8 cellular contexts compared by ENCODE assay signal in genomic region chr17:28042657-28042720, GRCh38. TPM values are rescaled to one million over a fixed set of nuclear protein-coding genes. Genes with fewer than 3 reads are reported as not detected.
DNase-seq lines count a peak whose midpoint lies in the region; ATAC-seq and TF ChIP-seq lines count a peak whose summit lies in the region.

TSS of gene NLK (plus strand) at chr17:28042677. CDS start at chr17:28042874, 197 bp downstream.

- DNase-seq in activated CD4-positive, alpha-beta T cell treated with anti-CD3 and anti-CD28 coated beads for 36 hours: no peak
- DNase-seq in activated CD4-positive, alpha-beta T cell treated with anti-CD3 and anti-CD28 coated beads for 48 hours: no peak
- no peak for DNase-seq in mammary epithelial cell
- DNase-seq in lower lobe of right lung: no peak
- no peak for DNase-seq in thyroid gland
- DNase-seq in 8988T: no peak
- DNase-seq in NAMALWA (ENCODE audit: low spot score): no peak
- DNase-seq in NCI-H1105 (lab: John Stamatoyannopoulos, UW): no peak

- H3K4me2 ChIP-seq in mammary epithelial cell (ENCODE audit: insufficient read depth, low read depth, low read length): peak within 1 kb of the TSS; percentile 79

- no peaks in the 10 kb centered on the region for H3K9me3 Mint-ChIP-seq in activated CD4-positive, alpha-beta T cell treated with anti-CD3 and anti-CD28 coated beads for 36 hours (ENCODE audit: low read depth)

- ATAC-seq in activated CD4-positive, alpha-beta T cell treated with anti-CD3 and anti-CD28 coated beads for 36 hours: no peak
- no peak for ATAC-seq in lower lobe of right lung

- TF ChIP-seq CTCF in mammary epithelial cell (conservative IDR thresholded peaks at IDR 0.05 in 1 of 2, IDR thresholded peaks at IDR 0.05 in 1 of 2; ENCODE audit: extremely low read depth in 1 of 2, insufficient read depth in 1 of 2, low read depth in 1 of 2, low read length in 2 of 2): no peak
- no peak for TF ChIP-seq CTCF in lower lobe of right lung (IDR thresholded peaks at IDR 0.05)
- TF ChIP-seq CTCF in thyroid gland (IDR thresholded peaks at IDR 0.05): no peak

- H3K36me3 ChIP-seq in mammary epithelial cell (ENCODE audit: insufficient read depth, low read length): no peaks in the 10 kb centered on the region
- H3K36me3 ChIP-seq in lower lobe of right lung: no peaks in the 10 kb centered on the region
- H3K36me3 ChIP-seq in thyroid gland: no peaks in the 10 kb centered on the region

- peaks cover 64% of the 10 kb centered on the region for H3K4me1 Mint-ChIP-seq in activated CD4-positive, alpha-beta T cell treated with anti-CD3 and anti-CD28 coated beads for 36 hours

- dilution Hi-C loops in mammary epithelial cell (cut with HindIII; ENCODE audit: low sequenced_read_pairs): loop anchor here (5.0 kb wide), 1 partner anchor 35 kb away; no protein-coding TSS in a partner anchor

- H3K4me3 Mint-ChIP-seq in activated CD4-positive, alpha-beta T cell treated with anti-CD3 and anti-CD28 coated beads for 36 hours: peak within 1 kb of the TSS; percentile 79

- no peaks in the 10 kb centered on the region for H3K27me3 Mint-ChIP-seq in activated CD4-positive, alpha-beta T cell treated with anti-CD3 and anti-CD28 coated beads for 36 hours

- H3K27ac Mint-ChIP-seq in activated CD4-positive, alpha-beta T cell treated with anti-CD3 and anti-CD28 coated beads for 36 hours: peak within 1 kb of the TSS; percentile 66

- no TSS peak for BruUV-seq in mammary epithelial cell (replicated peaks; lab: Mats Ljungman, UMichigan)

- TF ChIP-seq POLR2A in thyroid gland (IDR thresholded peaks at IDR 0.05): no peak

- H3K9ac ChIP-seq in mammary epithelial cell (ENCODE audit: insufficient read depth, low read length): peak within 1 kb of the TSS; percentile 66

- POLR2A ChIA-PET in activated CD4-positive, alpha-beta T cell treated with anti-CD3 and anti-CD28 coated beads for 36 hours (lab: Charles Lee): no interaction called here

- H3K27ac ChIP-seq in mammary epithelial cell (ENCODE audit: insufficient read depth, low read depth, low read length) (peak within 1 kb of the TSS; percentile 36), lower lobe of right lung (peak within 1 kb of the TSS; percentile 87), thyroid gland (peak within 1 kb of the TSS; percentile 87 to 94 (median 93))

- in situ Hi-C loops in mammary epithelial cell (cut with MboI; ENCODE audit: low sequenced_read_pairs in 2 of 2): no loop called here

- no peaks in the 10 kb centered on the region for H4K20me1 ChIP-seq in mammary epithelial cell (ENCODE audit: insufficient read depth, low read length)

- H3K4me3 ChIP-seq in mammary epithelial cell (replicated peaks in 1 of 3; ENCODE audit: insufficient read depth in 1 of 3, low read depth in 2 of 3, low read length in 3 of 3) (peak within 1 kb of the TSS; percentile 79 to 87 (median 86)), lower lobe of right lung (peak within 1 kb of the TSS; percentile 89), thyroid gland (replicated peaks in 1 of 3) (peak within 1 kb of the TSS in 2 of 3 donors; percentile 75 to 99)

- no peaks in the 10 kb centered on the region for H3K27me3 ChIP-seq in mammary epithelial cell (ENCODE audit: insufficient read depth, low read length)
- H3K27me3 ChIP-seq in lower lobe of right lung (ENCODE audit: low read depth): no peaks in the 10 kb centered on the region
- no peaks in the 10 kb centered on the region for H3K27me3 ChIP-seq in thyroid gland

- peaks cover 13% of the 10 kb centered on the region for H3K4me1 ChIP-seq in mammary epithelial cell (ENCODE audit: insufficient read depth, low read length)
- H3K4me1 ChIP-seq in lower lobe of right lung: peaks cover 35% of the 10 kb centered on the region
- peaks cover 37 to 41% of the 10 kb centered on the region in 2 donors for H3K4me1 ChIP-seq in thyroid gland

- peak within 1 kb of the TSS; percentile 78 for H2AFZ ChIP-seq in mammary epithelial cell (ENCODE audit: low read depth, low read length)

- peaks cover 56% of the 10 kb centered on the region for H3K79me2 ChIP-seq in mammary epithelial cell (ENCODE audit: insufficient read depth, low read length)

- CTCF ChIA-PET in activated CD4-positive, alpha-beta T cell treated with anti-CD3 and anti-CD28 coated beads for 36 hours (lab: Charles Lee): no interaction called here
- CTCF ChIA-PET in mammary epithelial cell (lab: Charles Lee; ENCODE audit: low non-redundant PET): no interaction called here

- 89% methylated on average over 1 of the region's 1 CpG for WGBS in mammary epithelial cell (ENCODE audit: low coverage, missing lambda C conversion rate)
- 88 to 92% methylated on average over 1 of the region's 1 CpG for WGBS in thyroid gland, 2 donors

- H3K9me3 ChIP-seq in mammary epithelial cell (replicated peaks; ENCODE audit: insufficient read depth, low read length) (no peaks in the 10 kb centered on the region), lower lobe of right lung (no peaks in the 10 kb centered on the region), thyroid gland (no peaks in the 10 kb centered on the region)

- intact Hi-C loops in activated CD4-positive, alpha-beta T cell treated with anti-CD3 and anti-CD28 coated beads for 36 hours (cut with DNase I, micrococcal nuclease): loop anchor here (5.0 to 10.0 kb wide), 5 partner anchors 52 to 602 kb away; partner anchors contain the start of genes BLTP2 (in 1 of the 2) and LYRM9 (in 1 of the 2)
- intact Hi-C loops in mammary epithelial cell (cut with micrococcal nuclease): loop anchor here (5.0 to 10.0 kb wide), 4 partner anchors 92 to 295 kb away; partner anchors contain the start of genes IFT20, LYRM9, TMEM97 and TNFAIP1
- intact Hi-C loops in lower lobe of right lung (cut with DNase I): loop anchor here (10.0 kb wide), 1 partner anchor 262 kb away; no protein-coding TSS in a partner anchor
- intact Hi-C loops in thyroid gland (cut with DNase I): no loop called here

- peaks cover 17% of the 10 kb centered on the region for H3K36me3 Mint-ChIP-seq in activated CD4-positive, alpha-beta T cell treated with anti-CD3 and anti-CD28 coated beads for 36 hours (ENCODE audit: low read depth)

RNA-seq across cellular contexts. Expression of gene NLK, which starts in this region (rescaled TPM):
- total RNA-seq in activated CD4-positive, alpha-beta T cell treated with anti-CD3 and anti-CD28 coated beads for 36 hours: 1 to 10 TPM; 7.1 to 8.8 TPM
- total RNA-seq in mammary epithelial cell (10 to 100 TPM; 15.1 to 18.8 TPM), lower lobe of right lung (23.8 TPM), thyroid gland (10 to 100 TPM; 37.7 to 54.2 (median 46.0) TPM)
- polyA plus RNA-seq in mammary epithelial cell: 8.8 TPM
- polyA minus RNA-seq in mammary epithelial cell: 32.1 TPM

Comparison
In these comparisons a context has a peak if more than half of its experiments do, and no peak if none do; other contexts are left out.
1. H3K27ac ChIP-seq: peak in every context shown above with its lines; median percentile 93 in thyroid gland; 87 in lower lobe of right lung; 36 in mammary epithelial cell.